14 cellular contexts compared by ENCODE assay signal in genomic region chr16:80614908-80615696, GRCh38.
DNase-seq lines count a peak whose midpoint lies in the region; ATAC-seq and TF ChIP-seq lines count a peak whose summit lies in the region.
"Had no signal": no experiment of that assay in that cellular context is flagged by ENCODE, and none has a peak within 500 bp of the region (broad histone marks: within the 10 kb centered on the region; RNA-seq: fewer than 3 reads in every experiment).

No MANE protein-coding gene starts in this region.

- H4K8ac ChIP-seq in mesendoderm (ENCODE audit: low read depth, low read length) = no peak overlapping the region

- no peak overlapping the region for H3K56ac ChIP-seq in mesendoderm (ENCODE audit: low read length)

- H2BK15ac ChIP-seq in mesendoderm (replicated peaks; ENCODE audit: low read depth) = no peak overlapping the region

- no peak overlapping the region for H3K18ac ChIP-seq in mesendoderm (ENCODE audit: low read length)

- no peaks in the 10 kb centered on the region for H3K79me1 ChIP-seq in mesendoderm (ENCODE audit: low read length)

- no peaks in the 10 kb centered on the region for H3K4me1 ChIP-seq in mesendoderm (ENCODE audit: control insufficient read depth, low read depth, low read length)
- H3K4me1 ChIP-seq in left lung = no peaks in the 10 kb centered on the region

- H3K27me3 ChIP-seq in mesendoderm (ENCODE audit: insufficient read depth, low read length, poor library complexity) = no peaks in the 10 kb centered on the region
- H3K27me3 ChIP-seq in left lung = no peaks in the 10 kb centered on the region
- H3K27me3 ChIP-seq: neutrophil had no signal

- H3K4ac ChIP-seq in mesendoderm (ENCODE audit: low read depth, low read length) = no peak overlapping the region

- H2AK5ac ChIP-seq in mesendoderm (ENCODE audit: low read length) = no peak overlapping the region

- no peak overlapping the region for H3K27ac ChIP-seq in mesendoderm (ENCODE audit: low read depth, low read length)
- no peak overlapping the region for H3K27ac ChIP-seq in left lung
- H3K27ac ChIP-seq: neutrophil had no signal

- DNase-seq in AG20443 (ENCODE audit: low spot score) (peak; percentile 56), LHCN-M2 (ENCODE audit: low read depth) (peak; percentile 5), cardiac fibroblast (ENCODE audit: low read depth in 2 of 2) (peak; percentile 48 to 95), mesendoderm (peak; percentile 77), NCI-H187 treated with DMSO at 0.1 percent for 48 hours (lab: John Stamatoyannopoulos, UW) (no peak), left lung (no peak), NOMO-1 treated with dmso at 0.1 percent for 144 hours (lab: John Stamatoyannopoulos, UW; ENCODE audit: unreplicated experiment) (no peak)
- DNase-seq: amygdala; kidney; NCI-H1092; stimulated activated CD4-positive, alpha-beta T cell treated with anti-CD3 and anti-CD28 coated beads, Interleukin-2, amount 100 ng/mL, for 48 hours; substantia nigra had no signal

- ATAC-seq in left lung (no peak), GM21526 (IDR thresholded peaks at IDR 0.05; ENCODE audit: low FRiP score, unreplicated experiment) (no peak)

- H3K36me3 ChIP-seq in mesendoderm (ENCODE audit: control insufficient read depth, insufficient read depth, low read length) (no peaks in the 10 kb centered on the region), left lung (peaks cover 0 to 39% of the 10 kb centered on the region in 2 donors)

- no peak overlapping the region for H3K4me2 ChIP-seq in mesendoderm (ENCODE audit: low read length)

- intact Hi-C loops in left lung (cut with DNase I) = no loop called here

- no peak overlapping the region for H2BK5ac ChIP-seq in mesendoderm (ENCODE audit: low read length)

- H3K4me3 ChIP-seq in cardiac fibroblast (replicated peaks in 1 of 2; ENCODE audit: low read depth in 2 of 2, low read length in 2 of 2) (no peak overlapping the region), mesendoderm (ENCODE audit: low read length) (no peak overlapping the region), left lung (no peak overlapping the region)

- H2BK120ac ChIP-seq in mesendoderm (ENCODE audit: low read depth, low read length) = no peak overlapping the region

- no peak overlapping the region for H3K9ac ChIP-seq in mesendoderm (ENCODE audit: low read length)

- H4K5ac ChIP-seq in mesendoderm (ENCODE audit: low read length) = no peak overlapping the region

- TF ChIP-seq CTCF in cardiac fibroblast (IDR thresholded peaks at IDR 0.05; ENCODE audit: low read depth, low read length) = peak; percentile 46
- no peak for TF ChIP-seq CTCF in left lung (IDR thresholded peaks at IDR 0.05)

- H3K23ac ChIP-seq in mesendoderm (ENCODE audit: low read length) = no peak overlapping the region

- WGBS in mesendoderm (ENCODE audit: extremely low coverage, insufficient coverage, low lambda C conversion rate) = no CpG with 5 or more reads among the region's 12 CpGs

- H3K9me3 ChIP-seq in left lung = peaks cover 0 to 11% of the 10 kb centered on the region in 2 donors
- H3K9me3 ChIP-seq: neutrophil had no signal

- no peaks in the 10 kb centered on the region for H3K79me2 ChIP-seq in mesendoderm (ENCODE audit: control insufficient read depth, insufficient read depth, low read length)

Comparison
In these comparisons a context has a peak if more than half of its experiments do, and no peak if none do; other contexts are left out.
1. DNase-seq: peak in AG20443 (single experiment), LHCN-M2 (single experiment), cardiac fibroblast (2 of 2) and mesendoderm (single experiment); none in NCI-H187 treated with DMSO at 0.1 percent for 48 hours (single experiment), left lung (0 of 2) and NOMO-1 treated with dmso at 0.1 percent for 144 hours (single experiment).